In genomic region chr6:55069132-55069781, GRCh38 we compare ENCODE assay signal across 8 cellular contexts.
DNase-seq lines count a peak whose midpoint lies in the region; ATAC-seq and TF ChIP-seq lines count a peak whose summit lies in the region.

No MANE protein-coding gene starts in this region.

- H3K4me3 ChIP-seq in breast epithelium = no peak overlapping the region
- H3K4me3 ChIP-seq in left lung = no peak overlapping the region

- H3K4me1 ChIP-seq in breast epithelium (no peaks in the 10 kb centered on the region), left lung (no peaks in the 10 kb centered on the region)

- no peak for TF ChIP-seq POLR2A in breast epithelium (IDR thresholded peaks at IDR 0.05)

- H3K36me3 ChIP-seq in breast epithelium = no peaks in the 10 kb centered on the region
- H3K36me3 ChIP-seq in left lung = no peaks in the 10 kb centered on the region

- no peaks in the 10 kb centered on the region for H3K9me3 ChIP-seq in breast epithelium
- no peaks in the 10 kb centered on the region for H3K9me3 ChIP-seq in left lung

- peak; percentile 49 for ATAC-seq in left lung
- no peak for ATAC-seq in GM21619 (IDR thresholded peaks at IDR 0.05; ENCODE audit: unreplicated experiment)
- ATAC-seq in GM19023 (IDR thresholded peaks at IDR 0.05; ENCODE audit: unreplicated experiment) = no peak

- no peaks in the 10 kb centered on the region for H3K27me3 ChIP-seq in breast epithelium
- no peaks in the 10 kb centered on the region for H3K27me3 ChIP-seq in left lung

- no peak overlapping the region for H3K27ac ChIP-seq in 22Rv1
- no peak overlapping the region for H3K27ac ChIP-seq in breast epithelium
- H3K27ac ChIP-seq in left lung = no peak overlapping the region

- DNase-seq in NCI-H524 treated with DMSO at 0.1 percent for 48 hours (lab: John Stamatoyannopoulos, UW) = peak; percentile 32
- DNase-seq in breast epithelium (ENCODE audit: low spot score in 2 of 2) = no peak
- no peak for DNase-seq in left lung
- DNase-seq in stimulated activated CD4-positive, alpha-beta T cell treated with anti-CD3 and anti-CD28 coated beads, Interleukin-4, amount 100 ng/mL, for 4 hours = no peak

- intact Hi-C loops in breast epithelium (cut with DNase I; ENCODE audit: low total_unique reads) = no loop called here
- intact Hi-C loops in left lung (cut with DNase I) = no loop called here

- TF ChIP-seq CTCF in 22Rv1 (IDR thresholded peaks at IDR 0.05) = peak; percentile 83
- peak; percentile 51; the same call in 2 of the 3 replicates for TF ChIP-seq CTCF in GM12872 (IDR thresholded peaks at IDR 0.05; ENCODE audit: insufficient read depth, low read depth, low read length)
- peak in 2 of 3 donors; percentile 30 to 44 for TF ChIP-seq CTCF in breast epithelium (IDR thresholded peaks at IDR 0.05)
- TF ChIP-seq CTCF in left lung (IDR thresholded peaks at IDR 0.05) = peak; percentile 40 to 46
